21 cellular contexts compared by ENCODE assay signal in genomic region chr19:35353635-35354034, GRCh38.
DNase-seq lines count a peak whose midpoint lies in the region; ATAC-seq and TF ChIP-seq lines count a peak whose summit lies in the region.
"Had no signal": no experiment of that assay in that cellular context is flagged by ENCODE, and none has a peak within 500 bp of the region (broad histone marks: within the 10 kb centered on the region; RNA-seq: fewer than 3 reads in every experiment).

No MANE protein-coding gene starts in this region.

- DNase-seq in NOMO-1 treated with DMSO at 0.1 percent for 48 hours (lab: John Stamatoyannopoulos, UW; ENCODE audit: unreplicated experiment) (peak; percentile 6), NOMO-1 treated with dmso at 0.1 percent for 144 hours (lab: John Stamatoyannopoulos, UW; ENCODE audit: unreplicated experiment) (no peak), RWPE2 (ENCODE audit: low spot score) (peak; percentile 8), fibroblast of the conjunctiva (ENCODE audit: low read depth) (peak; percentile 47), retina (peak; percentile 1), NCI-H345 treated with DMSO at 0.1 percent for 48 hours (lab: John Stamatoyannopoulos, UW; ENCODE audit: unreplicated experiment) (no peak), DMS 273 (lab: John Stamatoyannopoulos, UW; ENCODE audit: unreplicated experiment) (no peak), cerebellar cortex (ENCODE audit: low spot score) (no peak)
- DNase-seq: BE2C, glutamatergic neuron, Kasumi-1, naive B cell, NCI-H1105, NCI-H2081 treated with DMSO at 0.1 percent for 48 hours, NCI-H524, trophoblast cell had no signal

- no peaks in the 10 kb centered on the region for H3K9me3 ChIP-seq in RWPE2 (ENCODE audit: severe bottlenecking)
- H3K9me3 ChIP-seq: adrenal gland, BE2C, esophagus muscularis mucosa, ovary, SJSA1 had no signal

- H3K36me3 ChIP-seq in RWPE2 (ENCODE audit: low read depth), result no peaks in the 10 kb centered on the region
- H3K36me3 ChIP-seq: adrenal gland, BE2C, esophagus muscularis mucosa, ovary, SJSA1 had no signal

- H3K4me3 ChIP-seq in RWPE2 (ENCODE audit: severe bottlenecking), result no peak overlapping the region
- H3K4me3 ChIP-seq: adrenal gland, esophagus muscularis mucosa, GM23338, ovary, SJSA1 had no signal

- no peak overlapping the region for H3K27ac ChIP-seq in RWPE2 (ENCODE audit: poor library complexity, severe bottlenecking)
- H3K27ac ChIP-seq: adrenal gland, esophagus muscularis mucosa, ovary, SJSA1 had no signal

- H3K4me1 ChIP-seq in RWPE2 (ENCODE audit: insufficient read depth, poor library complexity, severe bottlenecking), result no peaks in the 10 kb centered on the region
- H3K4me1 ChIP-seq: adrenal gland, SJSA1 had no signal

- no peak for ATAC-seq in RWPE2 (ENCODE audit: low read depth)

- H3K27me3 ChIP-seq in RWPE2 (ENCODE audit: insufficient read depth, poor library complexity, severe bottlenecking), result peaks cover 4% of the 10 kb centered on the region
- H3K27me3 ChIP-seq: BE2C, ovary had no signal

- TF ChIP-seq CTCF in RWPE2 (IDR thresholded peaks at IDR 0.05; ENCODE audit: poor library complexity, severe bottlenecking), result no peak

Comparison
In these comparisons a context has a peak if more than half of its experiments do, and no peak if none do; other contexts are left out.
1. DNase-seq: peak in NOMO-1 treated with DMSO at 0.1 percent for 48 hours (single experiment), RWPE2 (single experiment), fibroblast of the conjunctiva (single experiment) and retina (single experiment); none in NOMO-1 treated with dmso at 0.1 percent for 144 hours (single experiment), NCI-H345 treated with DMSO at 0.1 percent for 48 hours (single experiment), DMS 273 (single experiment) and cerebellar cortex (single experiment).